Comparison of ENCODE assay signal across 11 cellular contexts in the genomic region with DNA sequence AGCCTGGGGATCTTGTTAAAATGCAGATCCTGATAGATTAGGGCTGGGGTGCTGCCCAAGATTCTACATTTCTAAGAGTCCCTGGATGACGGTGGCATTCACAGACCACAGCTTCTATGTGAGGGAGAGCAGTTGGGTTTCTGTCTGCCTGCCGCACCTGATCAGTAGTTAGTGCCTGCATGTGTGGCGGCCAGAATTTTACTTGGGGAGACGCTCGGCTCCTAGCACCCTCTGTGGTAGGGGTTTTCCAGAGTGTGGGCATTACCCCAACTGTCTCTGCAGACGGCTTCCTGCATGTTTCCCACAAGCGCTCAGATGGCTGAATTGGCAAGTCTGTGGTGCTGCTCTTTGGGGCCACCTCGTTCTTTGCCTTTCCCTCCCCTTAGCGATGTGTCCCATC. TPM values are rescaled to one million over a fixed set of nuclear protein-coding genes. Genes with fewer than 3 reads are reported as not detected.
DNase-seq lines count a peak whose midpoint lies in the region; ATAC-seq lines count a peak whose summit lies in the region.
"Had no signal": no experiment of that assay in that cellular context is flagged by ENCODE, and none has a peak within 500 bp of the region (broad histone marks: within the 10 kb centered on the region; RNA-seq: fewer than 3 reads in every experiment).

No MANE protein-coding gene starts in this region.

- POLR2A ChIA-PET in naive thymus-derived CD8-positive, alpha-beta T cell (lab: Charles Lee) = no interaction called here

- ATAC-seq in T-helper 17 cell = peak; percentile 96
- ATAC-seq in naive thymus-derived CD8-positive, alpha-beta T cell = peak; percentile 69 to 82
- no peak for ATAC-seq in esophagus mucosa
- no peak for ATAC-seq in HG02623 (IDR thresholded peaks at IDR 0.05; ENCODE audit: unreplicated experiment)

- peak overlapping the region; percentile 93 for H3K27ac Mint-ChIP-seq in T-helper 17 cell
- peak overlapping the region; percentile 15 to 92 (median 52) for H3K27ac Mint-ChIP-seq in naive thymus-derived CD8-positive, alpha-beta T cell

- no peaks in the 10 kb centered on the region for H3K27me3 Mint-ChIP-seq in T-helper 17 cell
- no peaks in the 10 kb centered on the region for H3K27me3 Mint-ChIP-seq in naive thymus-derived CD8-positive, alpha-beta T cell

- no peaks in the 10 kb centered on the region for H3K27me3 ChIP-seq in BLaER1 treated with 17β-estradiol and CSF1 and Interleukin-3, amounts not matched to agents 10 nM and 100 nM
- H3K27me3 ChIP-seq: sigmoid colon, vagina had no signal

- H3K9me3 Mint-ChIP-seq in naive thymus-derived CD8-positive, alpha-beta T cell = no peaks in the 10 kb centered on the region

- H3K4me2 ChIP-seq in BLaER1 treated with 17β-estradiol and CSF1 and Interleukin-3, amounts not matched to agents 10 nM and 100 nM = peak overlapping the region; percentile 72 to 89 (median 80)

- H3K4me3 ChIP-seq in BLaER1 treated with 17β-estradiol and CSF1 and Interleukin-3, amounts not matched to agents 10 nM and 100 nM = 0 out of 20 replicates have a peak overlapping the region, but pooled peaks of 1 of the 10 experiments have one; percentile 24
- H3K4me3 ChIP-seq: sigmoid colon, vagina had no signal

- H3K9me3 ChIP-seq in BLaER1 treated with 17β-estradiol and CSF1 and Interleukin-3, amounts not matched to agents 10 nM and 100 nM (replicated peaks in 1 of 11) = no peaks in the 10 kb centered on the region
- no peaks in the 10 kb centered on the region for H3K9me3 ChIP-seq in T-helper 17 cell (ENCODE audit: control insufficient read depth, low read length, poor library complexity, severe bottlenecking)
- H3K9me3 ChIP-seq: sigmoid colon, vagina had no signal

- peaks cover 0 to 56% (median 19%) of the 10 kb centered on the region in 11 experiments; a peak in 16 of 22 replicates for H4K20me1 ChIP-seq in BLaER1 treated with 17β-estradiol and CSF1 and Interleukin-3, amounts not matched to agents 10 nM and 100 nM

- H3K4me1 ChIP-seq in BLaER1 treated with 17β-estradiol and CSF1 and Interleukin-3, amounts not matched to agents 10 nM and 100 nM = peaks cover 57 to 100% (median 96%) of the 10 kb centered on the region in 10 experiments
- H3K4me1 ChIP-seq: vagina had no signal

- peaks cover 76 to 93% (median 84%) of the 10 kb centered on the region in 11 experiments for H3K36me3 ChIP-seq in BLaER1 treated with 17β-estradiol and CSF1 and Interleukin-3, amounts not matched to agents 10 nM and 100 nM

- H3K9ac ChIP-seq in BLaER1 treated with 17β-estradiol and CSF1 and Interleukin-3, amounts not matched to agents 10 nM and 100 nM = peak overlapping the region in 10 of 11 experiments; percentile 28 to 60 (median 42); a peak in 17 of 22 replicates

- peak overlapping the region; percentile 60 for H3K4me3 Mint-ChIP-seq in T-helper 17 cell
- H3K4me3 Mint-ChIP-seq in naive thymus-derived CD8-positive, alpha-beta T cell = peak overlapping the region in 2 of 10 donors; percentile 9 to 20

- peaks cover 22% of the 10 kb centered on the region for H3K4me1 Mint-ChIP-seq in T-helper 17 cell
- H3K4me1 Mint-ChIP-seq in naive thymus-derived CD8-positive, alpha-beta T cell = peaks cover 13 to 36% (median 22%) of the 10 kb centered on the region in 4 donors

- H3K27ac ChIP-seq in BLaER1 treated with 17β-estradiol and CSF1 and Interleukin-3, amounts not matched to agents 10 nM and 100 nM = peak overlapping the region in 9 of 11 experiments; percentile 43 to 92 (median 65); a peak in 19 of 22 replicates
- H3K27ac ChIP-seq: sigmoid colon, vagina had no signal

- peaks cover 3% of the 10 kb centered on the region for H3K36me3 Mint-ChIP-seq in T-helper 17 cell (ENCODE audit: low read depth)
- H3K36me3 Mint-ChIP-seq in naive thymus-derived CD8-positive, alpha-beta T cell = peaks cover 0 to 56% (median 1%) of the 10 kb centered on the region in 3 donors

- DNase-seq in T-helper 17 cell (peak; percentile 31 to 63 (median 62)), NCI-H748 (lab: John Stamatoyannopoulos, UW; ENCODE audit: unreplicated experiment) (no peak), islet precursor cell (no peak)
- peak; percentile 78 for DNase-seq in activated effector memory CD4-positive, alpha-beta T cell treated with anti-CD3 and anti-CD28 coated beads, Interleukin-2, amount 50 U/mL, for 16 hours
- DNase-seq in naive thymus-derived CD8-positive, alpha-beta T cell = peak in 3 of 10 donors; percentile 15 to 30 (median 15)
- DNase-seq: sigmoid colon had no signal

RNA-seq across cellular contexts. Expression of gene GHRL, which starts 8.3 kb away (rescaled TPM):
- total RNA-seq in T-helper 17 cell = under 1 TPM; 0.73 to 0.85 TPM
- total RNA-seq in naive thymus-derived CD8-positive, alpha-beta T cell = 1 to 10 TPM; 1.3 to 1.4 TPM
- 1 to 10 TPM in 1 of 3 donors, under 1 TPM in 1, not detected in 1; 0.22 to 3.2 TPM for polyA plus RNA-seq in naive thymus-derived CD8-positive, alpha-beta T cell
- total RNA-seq in esophagus mucosa = 0.76 TPM
- total RNA-seq: fibroblast of villous mesenchyme, vagina had no signal

RNA-seq across cellular contexts. Expression of gene TATDN2, which starts 36.2 kb away (rescaled TPM):
- 10 to 100 TPM; 56.8 to 63.7 TPM for total RNA-seq in T-helper 17 cell
- total RNA-seq in naive thymus-derived CD8-positive, alpha-beta T cell = 10 to 100 TPM; 68.1 to 71.1 TPM
- polyA plus RNA-seq in naive thymus-derived CD8-positive, alpha-beta T cell = 10 to 100 TPM; 11.5 to 20.9 (median 14.5) TPM
- total RNA-seq in esophagus mucosa = 16.9 TPM

RNA-seq across cellular contexts. Expression of gene SEC13, which starts 36.4 kb away (rescaled TPM):
- 10 to 100 TPM; 87.0 to 88.0 TPM for total RNA-seq in T-helper 17 cell
- 10 to 100 TPM; 59.6 to 70.8 TPM for total RNA-seq in naive thymus-derived CD8-positive, alpha-beta T cell
- 100 to 1,000 TPM; 118 to 120 (median 118) TPM for polyA plus RNA-seq in naive thymus-derived CD8-positive, alpha-beta T cell
- 77.4 TPM for total RNA-seq in esophagus mucosa

Comparison
In these comparisons a context has a peak if more than half of its experiments do, and no peak if none do; other contexts are left out.
1. ATAC-seq: peak in T-helper 17 cell (single experiment) and naive thymus-derived CD8-positive, alpha-beta T cell (2 of 2); none in esophagus mucosa (single experiment) and HG02623 (single experiment).
2. DNase-seq: peak in T-helper 17 cell (3 of 3) and activated effector memory CD4-positive, alpha-beta T cell treated with anti-CD3 and anti-CD28 coated beads, Interleukin-2, amount 50 U/mL, for 16 hours (single experiment); none in NCI-H748 (single experiment) and islet precursor cell (single experiment).